Comparison of ENCODE assay signal across 1 cellular context in the genomic region with DNA sequence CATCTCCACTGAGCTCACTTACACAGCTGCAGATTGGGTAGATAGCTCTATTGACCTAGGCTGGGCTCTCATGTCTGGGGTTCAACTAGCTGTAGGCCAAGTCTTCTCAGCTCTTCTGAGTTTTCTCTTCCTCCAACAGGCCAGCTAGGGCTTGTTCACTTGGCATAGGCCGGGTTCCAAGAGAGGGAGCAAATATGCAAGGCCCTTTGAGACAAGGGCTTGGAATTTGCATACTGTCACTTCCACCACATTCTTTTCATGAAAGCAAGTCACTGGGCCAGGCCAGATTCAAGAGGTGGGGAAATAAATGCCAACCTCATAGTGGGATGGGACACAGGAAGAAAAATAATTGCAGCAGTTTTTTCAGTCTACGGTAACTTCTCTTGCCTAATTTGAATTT.
TF ChIP-seq lines count a peak whose summit lies in the region.

No MANE protein-coding gene starts in this region.

TF ChIP-seq in K562, 482 proteins besides CTCF, POLR2A, EP300 and RAD21:
- TF ChIP-seq ZNF609 (CRISPR knock-in tag; IDR thresholded peaks at IDR 0.05; ENCODE audit: borderline replicate concordance) (no peak), HMBOX1 (IDR thresholded peaks at IDR 0.05) (0 out of 2 replicates have a peak, but pooled peaks have one; percentile 24), RBBP5 (IDR thresholded peaks at IDR 0.05; ENCODE audit: borderline replicate concordance, insufficient read depth, low read length, poor library complexity, severe bottlenecking) (no peak), KHSRP (IDR thresholded peaks at IDR 0.05) (no peak), FOXA3 (CRISPR knock-in tag; conservative IDR thresholded peaks at IDR 0.05 in 1 of 2, IDR thresholded peaks at IDR 0.05 in 1 of 2) (peak in 1 of 2 experiments; percentile 26; a peak in 1 of 4 replicates), ZNF699 (CRISPR knock-in tag; IDR thresholded peaks at IDR 0.05; ENCODE audit: insufficient replicate concordance) (no peak)
- TF ChIP-seq, protein P1, sequence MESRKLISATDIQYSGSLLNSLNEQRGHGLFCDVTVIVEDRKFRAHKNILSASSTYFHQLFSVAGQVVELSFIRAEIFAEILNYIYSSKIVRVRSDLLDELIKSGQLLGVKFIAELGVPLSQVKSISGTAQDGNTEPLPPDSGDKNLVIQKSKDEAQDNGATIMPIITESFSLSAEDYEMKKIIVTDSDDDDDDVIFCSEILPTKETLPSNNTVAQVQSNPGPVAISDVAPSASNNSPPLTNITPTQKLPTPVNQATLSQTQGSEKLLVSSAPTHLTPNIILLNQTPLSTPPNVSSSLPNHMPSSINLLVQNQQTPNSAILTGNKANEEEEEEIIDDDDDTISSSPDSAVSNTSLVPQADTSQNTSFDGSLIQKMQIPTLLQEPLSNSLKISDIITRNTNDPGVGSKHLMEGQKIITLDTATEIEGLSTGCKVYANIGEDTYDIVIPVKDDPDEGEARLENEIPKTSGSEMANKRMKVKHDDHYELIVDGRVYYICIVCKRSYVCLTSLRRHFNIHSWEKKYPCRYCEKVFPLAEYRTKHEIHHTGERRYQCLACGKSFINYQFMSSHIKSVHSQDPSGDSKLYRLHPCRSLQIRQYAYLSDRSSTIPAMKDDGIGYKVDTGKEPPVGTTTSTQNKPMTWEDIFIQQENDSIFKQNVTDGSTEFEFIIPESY (CRISPR knock-in tag; IDR thresholded peaks at IDR 0.05): no peak
